Comparison of ENCODE assay signal across 9 cellular contexts in the genomic region with DNA sequence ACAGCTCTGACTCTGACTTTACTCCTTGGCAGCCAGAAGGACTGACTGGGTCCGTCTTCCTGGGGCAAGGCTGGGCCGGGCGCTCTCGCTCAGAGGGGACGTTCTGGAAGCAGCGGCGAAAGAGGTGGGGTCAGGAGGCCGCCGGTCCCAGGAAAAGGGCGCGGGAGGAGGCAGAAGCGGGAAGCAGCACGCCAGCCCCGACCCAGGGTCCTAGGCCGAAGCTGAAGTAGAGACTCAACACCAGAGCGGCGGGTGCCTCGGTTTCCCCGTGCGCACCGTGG. TPM values are rescaled to one million over a fixed set of nuclear protein-coding genes. Genes with fewer than 3 reads are reported as not detected.
DNase-seq lines count a peak whose midpoint lies in the region; ATAC-seq, FAIRE-seq and TF ChIP-seq lines count a peak whose summit lies in the region.
"Had no signal": no experiment of that assay in that cellular context is flagged by ENCODE, and none has a peak within 500 bp of the region (broad histone marks: within the 10 kb centered on the region; RNA-seq: fewer than 3 reads in every experiment).

No MANE protein-coding gene starts in this region.

- no peaks in the 10 kb centered on the region for H3K36me3 Mint-ChIP-seq in activated naive CD4-positive, alpha-beta T cell treated with anti-CD3 and anti-CD28 coated beads, Interleukin-2, amount 10 ng/mL, durations not matched to agents 7 days and 5 days

- H3K4me1 ChIP-seq in lung (ENCODE audit: control insufficient read depth in 2 of 2, insufficient read depth in 2 of 2, low read length in 2 of 2), result peaks cover 13 to 16% of the 10 kb centered on the region in 2 donors
- peaks cover 46% of the 10 kb centered on the region for H3K4me1 ChIP-seq in upper lobe of right lung

- TF ChIP-seq CTCF in bronchial epithelial cell (IDR thresholded peaks at IDR 0.05; ENCODE audit: insufficient read depth, low read length, severe bottlenecking), result no peak
- TF ChIP-seq CTCF in lung (IDR thresholded peaks at IDR 0.05; ENCODE audit: control extremely low read depth, extremely low read depth), result no peak
- TF ChIP-seq CTCF in upper lobe of right lung (IDR thresholded peaks at IDR 0.05), result no peak

- H3K27me3 ChIP-seq in bronchial epithelial cell (ENCODE audit: control insufficient read depth, insufficient read depth, low read length) (no peaks in the 10 kb centered on the region), lung (ENCODE audit: control insufficient read depth, insufficient read depth) (no peaks in the 10 kb centered on the region), upper lobe of right lung (no peaks in the 10 kb centered on the region)

- no peak for FAIRE-seq in bronchial epithelial cell (lab: Jason Lieb, UNC)
- FAIRE-seq: colon had no signal

- H3K9me3 ChIP-seq in lung (ENCODE audit: control insufficient read depth in 2 of 2, insufficient read depth in 1 of 2, low read length in 1 of 2), result no peaks in the 10 kb centered on the region
- H3K9me3 ChIP-seq in upper lobe of right lung, result no peaks in the 10 kb centered on the region

- 1% methylated on average over 20 to 21 of the region's 21 CpGs for WGBS in lung, 2 donors

- H3K36me3 ChIP-seq in bronchial epithelial cell (ENCODE audit: control insufficient read depth, insufficient read depth, low read length) (no peaks in the 10 kb centered on the region), lung (ENCODE audit: control insufficient read depth in 2 of 2, insufficient read depth in 2 of 2, low read length in 2 of 2) (no peaks in the 10 kb centered on the region), upper lobe of right lung (no peaks in the 10 kb centered on the region)

- H3K27me3 Mint-ChIP-seq in activated naive CD4-positive, alpha-beta T cell treated with anti-CD3 and anti-CD28 coated beads, Interleukin-2, amount 10 ng/mL, durations not matched to agents 7 days and 5 days, result peaks cover 68% of the 10 kb centered on the region

- H3K27ac ChIP-seq in lung (ENCODE audit: low read depth in 1 of 2, low read length in 1 of 2) (peak overlapping the region; percentile 95 to 96), upper lobe of right lung (peak overlapping the region; percentile 93)

- peaks cover 27% of the 10 kb centered on the region for H3K4me1 Mint-ChIP-seq in activated naive CD4-positive, alpha-beta T cell treated with anti-CD3 and anti-CD28 coated beads, Interleukin-2, amount 10 ng/mL, durations not matched to agents 7 days and 5 days

- peak; percentile 3 for ATAC-seq in lung (ENCODE audit: insufficient read depth, low FRiP score)
- ATAC-seq in upper lobe of right lung, result peak; percentile 2
- ATAC-seq in GM21390 (IDR thresholded peaks at IDR 0.05; ENCODE audit: unreplicated experiment), result no peak

- H3K9me3 Mint-ChIP-seq in activated naive CD4-positive, alpha-beta T cell treated with anti-CD3 and anti-CD28 coated beads, Interleukin-2, amount 10 ng/mL, durations not matched to agents 7 days and 5 days, result no peaks in the 10 kb centered on the region

- no peak overlapping the region for H3K27ac Mint-ChIP-seq in activated naive CD4-positive, alpha-beta T cell treated with anti-CD3 and anti-CD28 coated beads, Interleukin-2, amount 10 ng/mL, durations not matched to agents 7 days and 5 days

- no peak for DNase-seq in activated naive CD4-positive, alpha-beta T cell treated with anti-CD3 and anti-CD28 coated beads, Interleukin-2, amount 10 ng/mL, durations not matched to agents 7 days and 5 days
- DNase-seq in activated naive CD4-positive, alpha-beta T cell treated with Interleukin-2 at 50 U/mL for 16 hours, result no peak
- DNase-seq in bronchial epithelial cell (ENCODE audit: low read depth) (no peak), lung (ENCODE audit: low spot score) (no peak), upper lobe of right lung (peak; percentile 78), GF-D8 (lab: John Stamatoyannopoulos, UW) (no peak), AG08396 (ENCODE audit: low spot score) (no peak)

- intact Hi-C loops in upper lobe of right lung (cut with DNase I), result loop anchor here (5.0 kb wide), 1 partner anchor 50 kb away; no protein-coding TSS in a partner anchor

- CTCF ChIA-PET in activated naive CD4-positive, alpha-beta T cell treated with anti-CD3 and anti-CD28 coated beads, Interleukin-2, amount 10 ng/mL, durations not matched to agents 7 days and 5 days (lab: Charles Lee), result interaction anchor here (0.8 kb wide), 1 partner anchor 154 kb away, joined by 4 read pairs; no protein-coding TSS in a partner anchor

- H3K4me3 ChIP-seq in bronchial epithelial cell (ENCODE audit: low read depth, low read length) (peak overlapping the region; percentile 81), lung (peak overlapping the region; percentile 83), upper lobe of right lung (peak overlapping the region; percentile 94)

- peak overlapping the region; percentile 75 for H3K4me3 Mint-ChIP-seq in activated naive CD4-positive, alpha-beta T cell treated with anti-CD3 and anti-CD28 coated beads, Interleukin-2, amount 10 ng/mL, durations not matched to agents 7 days and 5 days

RNA-seq across cellular contexts. Expression of a gene that starts 1.5 kb away (rescaled TPM):
- total RNA-seq in bronchial epithelial cell (14.5 and 16.6 TPM in 2 replicates), lung (10 to 100 TPM; 14.8 to 32.3 TPM), upper lobe of right lung (33.4 TPM)
- polyA plus RNA-seq in lung, result 10 to 100 TPM; 10.8 to 13.9 TPM
